ENCODE assay signal across 1 cellular context in genomic region chr12:132414634-132415340, GRCh38.
A peak's percentile ranks its signal among the peaks of the same experiment; 100 is the strongest.
TF ChIP-seq lines count a peak whose summit lies in the region.

No MANE protein-coding gene starts in this region.

TF ChIP-seq in HepG2, 621 proteins besides CTCF, POLR2A, EP300 and RAD21 (continued from another document):
- TF ChIP-seq CREB1 (IDR thresholded peaks at IDR 0.05) = no peak
- no peak for TF ChIP-seq CREB1 (CRISPR knock-in tag; IDR thresholded peaks at IDR 0.05)
- no peak for TF ChIP-seq ZNF713 (CRISPR knock-in tag; IDR thresholded peaks at IDR 0.05)
- no peak for TF ChIP-seq ZNF639 (CRISPR knock-in tag; conservative IDR thresholded peaks at IDR 0.05)
- 0 out of 2 replicates have a peak, but pooled peaks have one; percentile 55 for TF ChIP-seq ZNF121 (CRISPR knock-in tag; IDR thresholded peaks at IDR 0.05)
- no peak for TF ChIP-seq PHF8 (CRISPR knock-in tag; IDR thresholded peaks at IDR 0.05)
- TF ChIP-seq CEBPG (CRISPR knock-in tag; IDR thresholded peaks at IDR 0.05) = no peak
- TF ChIP-seq RARA (CRISPR knock-in tag; IDR thresholded peaks at IDR 0.05) = 0 out of 2 replicates have a peak, but pooled peaks have one; percentile 8
- TF ChIP-seq STAT6 (CRISPR knock-in tag; IDR thresholded peaks at IDR 0.05; ENCODE audit: borderline replicate concordance) = no peak
- no peak for TF ChIP-seq DDIT3 (CRISPR knock-in tag; IDR thresholded peaks at IDR 0.05)
- TF ChIP-seq ZNF280D (CRISPR knock-in tag; IDR thresholded peaks at IDR 0.05) = peak; percentile 63; the same call in 1 of the 2 replicates
- no peak for TF ChIP-seq CENPBD1 (CRISPR knock-in tag; IDR thresholded peaks at IDR 0.05; ENCODE audit: borderline replicate concordance, low read depth)
- 0 out of 2 replicates have a peak, but pooled peaks have one; percentile 14 for TF ChIP-seq HINFP (CRISPR knock-in tag; IDR thresholded peaks at IDR 0.05; ENCODE audit: low read depth)
- no peak for TF ChIP-seq ZNF441 (CRISPR knock-in tag; IDR thresholded peaks at IDR 0.05; ENCODE audit: borderline replicate concordance)
- TF ChIP-seq HMGXB4 (CRISPR knock-in tag; IDR thresholded peaks at IDR 0.05; ENCODE audit: borderline replicate concordance in 1 of 2, low read depth in 1 of 2) = peak; percentile 25 to 31; a peak in 1 of 4 replicates
- TF ChIP-seq ZNF263 (CRISPR knock-in tag; IDR thresholded peaks at IDR 0.05) = peak; percentile 37; the same call in 1 of the 2 replicates
- 0 out of 2 replicates have a peak, but pooled peaks have one; percentile 14 for TF ChIP-seq DNMT1 (CRISPR knock-in tag; IDR thresholded peaks at IDR 0.05)
- peak; percentile 54; the same call in 1 of the 2 replicates for TF ChIP-seq PITX1 (CRISPR knock-in tag; IDR thresholded peaks at IDR 0.05)
- TF ChIP-seq TOPORS (CRISPR knock-in tag; IDR thresholded peaks at IDR 0.05) = no peak
- TF ChIP-seq ARID4A (CRISPR knock-in tag; IDR thresholded peaks at IDR 0.05; ENCODE audit: borderline replicate concordance) = peak; percentile 46; the same call in 1 of the 2 replicates
- TF ChIP-seq ZNF430 (CRISPR knock-in tag; IDR thresholded peaks at IDR 0.05) = no peak
- TF ChIP-seq TEAD3 (CRISPR knock-in tag; optimal IDR thresholded peaks at IDR 0.05; ENCODE audit: borderline replicate concordance) = peak; percentile 9
- no peak for TF ChIP-seq ZMYM2 (CRISPR knock-in tag; IDR thresholded peaks at IDR 0.05)
- TF ChIP-seq ZBTB33 (CRISPR knock-in tag; IDR thresholded peaks at IDR 0.05) = 0 out of 2 replicates have a peak, but pooled peaks have one; percentile 24
- no peak for TF ChIP-seq ZNF274 (CRISPR knock-in tag; IDR thresholded peaks at IDR 0.05)
- TF ChIP-seq MXD3 (CRISPR knock-in tag; IDR thresholded peaks at IDR 0.05) = peak; percentile 35; the same call in 1 of the 2 replicates
- TF ChIP-seq ZMYM4 (CRISPR knock-in tag; IDR thresholded peaks at IDR 0.05) = peak; percentile 59; the same call in 1 of the 2 replicates
- TF ChIP-seq ZSCAN31 (CRISPR knock-in tag; IDR thresholded peaks at IDR 0.05; ENCODE audit: low read depth) = 0 out of 2 replicates have a peak, but pooled peaks have one; percentile 28
- TF ChIP-seq HHEX (CRISPR knock-in tag; IDR thresholded peaks at IDR 0.05) = no peak
- no peak for TF ChIP-seq ZBTB7A (CRISPR knock-in tag; IDR thresholded peaks at IDR 0.05)
